1 cellular context compared by ENCODE assay signal in the genomic region with DNA sequence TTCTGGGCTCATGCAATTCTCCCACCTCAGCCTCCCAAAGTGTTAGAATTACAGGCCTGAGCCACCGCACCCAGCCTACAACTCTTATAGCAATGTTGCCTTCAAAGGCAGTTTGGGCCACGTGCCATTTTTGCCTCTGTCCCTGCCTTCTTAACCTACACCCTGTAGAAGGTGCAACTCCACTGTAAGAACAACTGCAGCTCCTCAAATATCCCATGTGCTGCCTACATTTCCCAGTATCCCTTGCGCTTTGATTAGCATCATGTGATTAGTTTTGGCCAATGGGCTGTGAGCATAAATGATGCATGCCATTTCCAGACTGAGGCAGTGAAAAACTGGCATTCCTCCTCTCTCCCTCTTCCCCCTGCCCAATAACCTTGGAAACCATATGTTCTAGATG.
A peak's percentile ranks its signal among the peaks of the same experiment; 100 is the strongest.
TF ChIP-seq lines count a peak whose summit lies in the region.

No MANE protein-coding gene starts in this region.

TF ChIP-seq in GM12878, 131 proteins besides CTCF, POLR2A, EP300 and RAD21 (continued from another document):
- TF ChIP-seq, protein P1, sequence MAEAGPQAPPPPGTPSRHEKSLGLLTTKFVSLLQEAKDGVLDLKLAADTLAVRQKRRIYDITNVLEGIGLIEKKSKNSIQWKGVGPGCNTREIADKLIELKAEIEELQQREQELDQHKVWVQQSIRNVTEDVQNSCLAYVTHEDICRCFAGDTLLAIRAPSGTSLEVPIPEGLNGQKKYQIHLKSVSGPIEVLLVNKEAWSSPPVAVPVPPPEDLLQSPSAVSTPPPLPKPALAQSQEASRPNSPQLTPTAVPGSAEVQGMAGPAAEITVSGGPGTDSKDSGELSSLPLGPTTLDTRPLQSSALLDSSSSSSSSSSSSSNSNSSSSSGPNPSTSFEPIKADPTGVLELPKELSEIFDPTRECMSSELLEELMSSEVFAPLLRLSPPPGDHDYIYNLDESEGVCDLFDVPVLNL (IDR thresholded peaks at IDR 0.05; ENCODE audit: low read depth, low read length) = no peak
- no peak for TF ChIP-seq ESRRA (IDR thresholded peaks at IDR 0.05; ENCODE audit: low read length)
- TF ChIP-seq CHD1 (IDR thresholded peaks at IDR 0.05; ENCODE audit: low read depth, low read length) = no peak
- no peak for TF ChIP-seq RCOR1 (conservative IDR thresholded peaks at IDR 0.05; ENCODE audit: low read depth, low read length)
- TF ChIP-seq HDAC6 (IDR thresholded peaks at IDR 0.05; ENCODE audit: unreplicated experiment) = no peak
- peak; percentile 54 for TF ChIP-seq SIX5 (IDR thresholded peaks at IDR 0.05; ENCODE audit: low read depth, low read length, severe bottlenecking)
- peak; percentile 44 for TF ChIP-seq HCFC1 (IDR thresholded peaks at IDR 0.05; ENCODE audit: low read length)
